Comparison of ENCODE assay signal across 1 cellular context in the genomic region with DNA sequence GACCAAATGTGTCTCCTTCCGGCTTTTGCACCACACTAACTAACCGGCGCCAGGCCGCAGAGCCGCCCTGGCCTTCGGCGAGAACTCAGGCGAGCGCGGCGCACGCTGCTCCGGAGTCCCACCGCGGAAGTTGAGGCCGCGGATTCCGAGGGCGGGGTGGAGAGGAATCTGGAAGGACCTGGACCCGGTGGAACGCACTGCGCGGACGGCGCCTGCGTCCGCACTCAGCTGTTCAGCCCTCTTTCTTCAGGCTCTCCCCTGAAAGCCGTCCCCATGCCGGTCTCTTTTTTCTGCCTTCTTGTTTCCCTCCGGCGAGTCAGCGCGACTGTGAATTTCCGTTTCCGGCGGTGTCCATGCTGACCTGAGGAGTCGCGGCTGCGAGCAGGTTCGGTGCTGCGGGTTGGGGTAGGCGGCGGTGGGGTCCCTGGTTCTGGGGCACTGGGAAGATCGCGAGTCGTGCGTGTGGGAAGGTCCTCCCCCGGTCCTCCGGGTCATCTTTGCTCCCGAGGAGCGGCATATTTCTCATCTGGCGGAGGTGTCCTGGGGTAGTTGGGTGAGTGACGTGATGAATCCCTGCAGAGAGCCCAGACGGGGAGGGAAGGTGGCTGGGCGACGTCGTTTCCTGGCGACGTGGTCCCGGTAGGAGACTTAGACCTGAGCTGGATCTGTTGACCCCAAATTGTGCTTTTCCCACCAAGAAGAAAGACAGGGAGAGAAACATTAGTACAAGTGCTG.
A peak's percentile ranks its signal among the peaks of the same experiment; 100 is the strongest.
TF ChIP-seq lines count a peak whose summit lies in the region.

A gene with protein sequence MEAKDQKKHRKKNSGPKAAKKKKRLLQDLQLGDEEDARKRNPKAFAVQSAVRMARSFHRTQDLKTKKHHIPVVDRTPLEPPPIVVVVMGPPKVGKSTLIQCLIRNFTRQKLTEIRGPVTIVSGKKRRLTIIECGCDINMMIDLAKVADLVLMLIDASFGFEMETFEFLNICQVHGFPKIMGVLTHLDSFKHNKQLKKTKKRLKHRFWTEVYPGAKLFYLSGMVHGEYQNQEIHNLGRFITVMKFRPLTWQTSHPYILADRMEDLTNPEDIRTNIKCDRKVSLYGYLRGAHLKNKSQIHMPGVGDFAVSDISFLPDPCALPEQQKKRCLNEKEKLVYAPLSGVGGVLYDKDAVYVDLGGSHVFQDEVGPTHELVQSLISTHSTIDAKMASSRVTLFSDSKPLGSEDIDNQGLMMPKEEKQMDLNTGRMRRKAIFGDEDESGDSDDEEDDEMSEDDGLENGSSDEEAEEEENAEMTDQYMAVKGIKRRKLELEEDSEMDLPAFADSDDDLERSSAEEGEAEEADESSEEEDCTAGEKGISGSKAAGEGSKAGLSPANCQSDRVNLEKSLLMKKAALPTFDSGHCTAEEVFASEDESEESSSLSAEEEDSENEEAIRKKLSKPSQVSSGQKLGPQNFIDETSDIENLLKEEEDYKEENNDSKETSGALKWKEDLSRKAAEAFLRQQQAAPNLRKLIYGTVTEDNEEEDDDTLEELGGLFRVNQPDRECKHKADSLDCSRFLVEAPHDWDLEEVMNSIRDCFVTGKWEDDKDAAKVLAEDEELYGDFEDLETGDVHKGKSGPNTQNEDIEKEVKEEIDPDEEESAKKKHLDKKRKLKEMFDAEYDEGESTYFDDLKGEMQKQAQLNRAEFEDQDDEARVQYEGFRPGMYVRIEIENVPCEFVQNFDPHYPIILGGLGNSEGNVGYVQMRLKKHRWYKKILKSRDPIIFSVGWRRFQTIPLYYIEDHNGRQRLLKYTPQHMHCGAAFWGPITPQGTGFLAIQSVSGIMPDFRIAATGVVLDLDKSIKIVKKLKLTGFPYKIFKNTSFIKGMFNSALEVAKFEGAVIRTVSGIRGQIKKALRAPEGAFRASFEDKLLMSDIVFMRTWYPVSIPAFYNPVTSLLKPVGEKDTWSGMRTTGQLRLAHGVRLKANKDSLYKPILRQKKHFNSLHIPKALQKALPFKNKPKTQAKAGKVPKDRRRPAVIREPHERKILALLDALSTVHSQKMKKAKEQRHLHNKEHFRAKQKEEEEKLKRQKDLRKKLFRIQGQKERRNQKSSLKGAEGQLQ (plus strand): TSS at position 350 of the 735 bp plus-strand sequence. CDS start 1,600 bp downstream, outside the sequence.

TF ChIP-seq in HepG2, 621 proteins besides CTCF, POLR2A, EP300 and RAD21 (continued from another document and continues in another):
- TF ChIP-seq, protein P1, sequence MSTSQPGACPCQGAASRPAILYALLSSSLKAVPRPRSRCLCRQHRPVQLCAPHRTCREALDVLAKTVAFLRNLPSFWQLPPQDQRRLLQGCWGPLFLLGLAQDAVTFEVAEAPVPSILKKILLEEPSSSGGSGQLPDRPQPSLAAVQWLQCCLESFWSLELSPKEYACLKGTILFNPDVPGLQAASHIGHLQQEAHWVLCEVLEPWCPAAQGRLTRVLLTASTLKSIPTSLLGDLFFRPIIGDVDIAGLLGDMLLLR (CRISPR knock-in tag; IDR thresholded peaks at IDR 0.05): peak; percentile 80; the same call in 1 of the 2 replicates
- TF ChIP-seq ZFY (CRISPR knock-in tag; IDR thresholded peaks at IDR 0.05) (peak; percentile 98), THYN1 (CRISPR knock-in tag; IDR thresholded peaks at IDR 0.05; ENCODE audit: borderline replicate concordance, low read depth) (no peak), GFI1 (CRISPR knock-in tag; IDR thresholded peaks at IDR 0.05; ENCODE audit: borderline replicate concordance) (peak; percentile 42; the same call in 1 of the 2 replicates), ZNF562 (CRISPR knock-in tag; IDR thresholded peaks at IDR 0.05; ENCODE audit: borderline replicate concordance) (no peak), EED (CRISPR knock-in tag; IDR thresholded peaks at IDR 0.05) (0 out of 2 replicates have a peak, but pooled peaks have one; percentile 56), ZNF564 (CRISPR knock-in tag; IDR thresholded peaks at IDR 0.05) (peak; percentile 86), CEBPG (CRISPR knock-in tag; IDR thresholded peaks at IDR 0.05) (peak; percentile 45; the same call in 1 of the 2 replicates), JUND (CRISPR knock-in tag; IDR thresholded peaks at IDR 0.05) (peak; percentile 76; the same call in 1 of the 2 replicates), ZNF430 (CRISPR knock-in tag; IDR thresholded peaks at IDR 0.05) (peak; percentile 84), ZFP36 (IDR thresholded peaks at IDR 0.05; ENCODE audit: borderline replicate concordance, low read depth, low read length, partially characterized antibody) (no peak), ZNF672 (CRISPR knock-in tag; IDR thresholded peaks at IDR 0.05) (no peak), CHD2 (IDR thresholded peaks at IDR 0.05; ENCODE audit: low read depth, low read length) (no peak), CHCHD3 (CRISPR knock-in tag; IDR thresholded peaks at IDR 0.05) (peak; percentile 87), NCOR1 (IDR thresholded peaks at IDR 0.05; ENCODE audit: borderline replicate concordance, low read length) (peak; percentile 23; the same call in 1 of the 2 replicates), ZNF329 (CRISPR knock-in tag; IDR thresholded peaks at IDR 0.05; ENCODE audit: low read depth) (peak; percentile 83; the same call in 1 of the 2 replicates), TCF7 (IDR thresholded peaks at IDR 0.05; ENCODE audit: low read depth) (peak; percentile 48; the same call in 1 of the 2 replicates), ZNF180 (CRISPR knock-in tag; IDR thresholded peaks at IDR 0.05; ENCODE audit: borderline replicate concordance, low read depth) (peak; percentile 84; the same call in 1 of the 2 replicates), RXRA (CRISPR knock-in tag; IDR thresholded peaks at IDR 0.05) (peak; percentile 71), ZFP36L2 (CRISPR knock-in tag; IDR thresholded peaks at IDR 0.05) (no peak), ZNF543 (CRISPR knock-in tag; IDR thresholded peaks at IDR 0.05) (peak; percentile 81), SIN3A (IDR thresholded peaks at IDR 0.05; ENCODE audit: borderline replicate concordance, low read depth, low read length) (peak; percentile 89; the same call in 1 of the 2 replicates), PAX8 (CRISPR knock-in tag; IDR thresholded peaks at IDR 0.05; ENCODE audit: borderline replicate concordance) (peak; percentile 64; the same call in 1 of the 2 replicates), FOXK2 (IDR thresholded peaks at IDR 0.05) (0 out of 2 replicates have a peak, but pooled peaks have one; percentile 21)
- TF ChIP-seq, protein P2, sequence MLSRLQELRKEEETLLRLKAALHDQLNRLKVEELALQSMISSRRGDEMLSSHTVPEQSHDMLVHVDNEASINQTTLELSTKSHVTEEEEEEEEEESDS (CRISPR knock-in tag; IDR thresholded peaks at IDR 0.05; ENCODE audit: borderline replicate concordance): peak; percentile 78; the same call in 1 of the 2 replicates
- TF ChIP-seq, protein P3, sequence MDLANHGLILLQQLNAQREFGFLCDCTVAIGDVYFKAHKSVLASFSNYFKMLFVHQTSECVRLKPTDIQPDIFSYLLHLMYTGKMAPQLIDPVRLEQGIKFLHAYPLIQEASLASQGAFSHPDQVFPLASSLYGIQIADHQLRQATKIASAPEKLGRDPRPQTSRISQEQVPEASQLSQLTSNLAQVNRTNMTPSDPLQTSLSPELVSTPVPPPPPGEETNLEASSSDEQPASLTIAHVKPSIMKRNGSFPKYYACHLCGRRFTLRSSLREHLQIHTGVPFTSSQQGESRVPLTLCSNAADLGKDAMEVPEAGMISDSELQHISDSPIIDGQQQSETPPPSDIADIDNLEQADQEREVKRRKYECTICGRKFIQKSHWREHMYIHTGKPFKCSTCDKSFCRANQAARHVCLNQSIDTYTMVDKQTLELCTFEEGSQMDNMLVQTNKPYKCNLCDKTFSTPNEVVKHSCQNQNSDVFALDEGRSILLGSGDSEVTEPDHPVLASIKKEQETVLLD (CRISPR knock-in tag; IDR thresholded peaks at IDR 0.05; ENCODE audit: low read depth): peak; percentile 86
- TF ChIP-seq, protein P4, sequence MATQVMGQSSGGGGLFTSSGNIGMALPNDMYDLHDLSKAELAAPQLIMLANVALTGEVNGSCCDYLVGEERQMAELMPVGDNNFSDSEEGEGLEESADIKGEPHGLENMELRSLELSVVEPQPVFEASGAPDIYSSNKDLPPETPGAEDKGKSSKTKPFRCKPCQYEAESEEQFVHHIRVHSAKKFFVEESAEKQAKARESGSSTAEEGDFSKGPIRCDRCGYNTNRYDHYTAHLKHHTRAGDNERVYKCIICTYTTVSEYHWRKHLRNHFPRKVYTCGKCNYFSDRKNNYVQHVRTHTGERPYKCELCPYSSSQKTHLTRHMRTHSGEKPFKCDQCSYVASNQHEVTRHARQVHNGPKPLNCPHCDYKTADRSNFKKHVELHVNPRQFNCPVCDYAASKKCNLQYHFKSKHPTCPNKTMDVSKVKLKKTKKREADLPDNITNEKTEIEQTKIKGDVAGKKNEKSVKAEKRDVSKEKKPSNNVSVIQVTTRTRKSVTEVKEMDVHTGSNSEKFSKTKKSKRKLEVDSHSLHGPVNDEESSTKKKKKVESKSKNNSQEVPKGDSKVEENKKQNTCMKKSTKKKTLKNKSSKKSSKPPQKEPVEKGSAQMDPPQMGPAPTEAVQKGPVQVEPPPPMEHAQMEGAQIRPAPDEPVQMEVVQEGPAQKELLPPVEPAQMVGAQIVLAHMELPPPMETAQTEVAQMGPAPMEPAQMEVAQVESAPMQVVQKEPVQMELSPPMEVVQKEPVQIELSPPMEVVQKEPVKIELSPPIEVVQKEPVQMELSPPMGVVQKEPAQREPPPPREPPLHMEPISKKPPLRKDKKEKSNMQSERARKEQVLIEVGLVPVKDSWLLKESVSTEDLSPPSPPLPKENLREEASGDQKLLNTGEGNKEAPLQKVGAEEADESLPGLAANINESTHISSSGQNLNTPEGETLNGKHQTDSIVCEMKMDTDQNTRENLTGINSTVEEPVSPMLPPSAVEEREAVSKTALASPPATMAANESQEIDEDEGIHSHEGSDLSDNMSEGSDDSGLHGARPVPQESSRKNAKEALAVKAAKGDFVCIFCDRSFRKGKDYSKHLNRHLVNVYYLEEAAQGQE (IDR thresholded peaks at IDR 0.05; ENCODE audit: borderline replicate concordance in 1 of 2, low read depth in 1 of 2, low read length in 2 of 2): peak in 1 of 2 experiments; percentile 66; a peak in 2 of 4 replicates
- TF ChIP-seq, protein P5, sequence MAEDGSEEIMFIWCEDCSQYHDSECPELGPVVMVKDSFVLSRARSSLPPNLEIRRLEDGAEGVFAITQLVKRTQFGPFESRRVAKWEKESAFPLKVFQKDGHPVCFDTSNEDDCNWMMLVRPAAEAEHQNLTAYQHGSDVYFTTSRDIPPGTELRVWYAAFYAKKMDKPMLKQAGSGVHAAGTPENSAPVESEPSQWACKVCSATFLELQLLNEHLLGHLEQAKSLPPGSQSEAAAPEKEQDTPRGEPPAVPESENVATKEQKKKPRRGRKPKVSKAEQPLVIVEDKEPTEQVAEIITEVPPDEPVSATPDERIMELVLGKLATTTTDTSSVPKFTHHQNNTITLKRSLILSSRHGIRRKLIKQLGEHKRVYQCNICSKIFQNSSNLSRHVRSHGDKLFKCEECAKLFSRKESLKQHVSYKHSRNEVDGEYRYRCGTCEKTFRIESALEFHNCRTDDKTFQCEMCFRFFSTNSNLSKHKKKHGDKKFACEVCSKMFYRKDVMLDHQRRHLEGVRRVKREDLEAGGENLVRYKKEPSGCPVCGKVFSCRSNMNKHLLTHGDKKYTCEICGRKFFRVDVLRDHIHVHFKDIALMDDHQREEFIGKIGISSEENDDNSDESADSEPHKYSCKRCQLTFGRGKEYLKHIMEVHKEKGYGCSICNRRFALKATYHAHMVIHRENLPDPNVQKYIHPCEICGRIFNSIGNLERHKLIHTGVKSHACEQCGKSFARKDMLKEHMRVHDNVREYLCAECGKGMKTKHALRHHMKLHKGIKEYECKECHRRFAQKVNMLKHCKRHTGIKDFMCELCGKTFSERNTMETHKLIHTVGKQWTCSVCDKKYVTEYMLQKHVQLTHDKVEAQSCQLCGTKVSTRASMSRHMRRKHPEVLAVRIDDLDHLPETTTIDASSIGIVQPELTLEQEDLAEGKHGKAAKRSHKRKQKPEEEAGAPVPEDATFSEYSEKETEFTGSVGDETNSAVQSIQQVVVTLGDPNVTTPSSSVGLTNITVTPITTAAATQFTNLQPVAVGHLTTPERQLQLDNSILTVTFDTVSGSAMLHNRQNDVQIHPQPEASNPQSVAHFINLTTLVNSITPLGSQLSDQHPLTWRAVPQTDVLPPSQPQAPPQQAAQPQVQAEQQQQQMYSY (CRISPR knock-in tag; IDR thresholded peaks at IDR 0.05): peak; percentile 76
- TF ChIP-seq, protein P6, sequence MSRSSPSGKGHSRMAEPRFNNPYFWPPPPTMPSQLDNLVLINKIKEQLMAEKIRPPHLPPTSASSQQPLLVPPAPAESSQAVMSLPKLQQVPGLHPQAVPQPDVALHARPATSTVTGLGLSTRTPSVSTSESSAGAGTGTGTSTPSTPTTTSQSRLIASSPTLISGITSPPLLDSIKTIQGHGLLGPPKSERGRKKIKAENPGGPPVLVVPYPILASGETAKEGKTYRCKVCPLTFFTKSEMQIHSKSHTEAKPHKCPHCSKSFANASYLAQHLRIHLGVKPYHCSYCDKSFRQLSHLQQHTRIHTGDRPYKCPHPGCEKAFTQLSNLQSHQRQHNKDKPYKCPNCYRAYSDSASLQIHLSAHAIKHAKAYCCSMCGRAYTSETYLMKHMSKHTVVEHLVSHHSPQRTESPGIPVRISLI (CRISPR knock-in tag; IDR thresholded peaks at IDR 0.05; ENCODE audit: borderline replicate concordance): peak; percentile 28; the same call in 1 of the 2 replicates
- TF ChIP-seq, protein P7, sequence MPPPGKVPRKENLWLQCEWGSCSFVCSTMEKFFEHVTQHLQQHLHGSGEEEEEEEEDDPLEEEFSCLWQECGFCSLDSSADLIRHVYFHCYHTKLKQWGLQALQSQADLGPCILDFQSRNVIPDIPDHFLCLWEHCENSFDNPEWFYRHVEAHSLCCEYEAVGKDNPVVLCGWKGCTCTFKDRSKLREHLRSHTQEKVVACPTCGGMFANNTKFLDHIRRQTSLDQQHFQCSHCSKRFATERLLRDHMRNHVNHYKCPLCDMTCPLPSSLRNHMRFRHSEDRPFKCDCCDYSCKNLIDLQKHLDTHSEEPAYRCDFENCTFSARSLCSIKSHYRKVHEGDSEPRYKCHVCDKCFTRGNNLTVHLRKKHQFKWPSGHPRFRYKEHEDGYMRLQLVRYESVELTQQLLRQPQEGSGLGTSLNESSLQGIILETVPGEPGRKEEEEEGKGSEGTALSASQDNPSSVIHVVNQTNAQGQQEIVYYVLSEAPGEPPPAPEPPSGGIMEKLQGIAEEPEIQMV (CRISPR knock-in tag; IDR thresholded peaks at IDR 0.05; ENCODE audit: low read depth): peak; percentile 99
- TF ChIP-seq, protein P8, sequence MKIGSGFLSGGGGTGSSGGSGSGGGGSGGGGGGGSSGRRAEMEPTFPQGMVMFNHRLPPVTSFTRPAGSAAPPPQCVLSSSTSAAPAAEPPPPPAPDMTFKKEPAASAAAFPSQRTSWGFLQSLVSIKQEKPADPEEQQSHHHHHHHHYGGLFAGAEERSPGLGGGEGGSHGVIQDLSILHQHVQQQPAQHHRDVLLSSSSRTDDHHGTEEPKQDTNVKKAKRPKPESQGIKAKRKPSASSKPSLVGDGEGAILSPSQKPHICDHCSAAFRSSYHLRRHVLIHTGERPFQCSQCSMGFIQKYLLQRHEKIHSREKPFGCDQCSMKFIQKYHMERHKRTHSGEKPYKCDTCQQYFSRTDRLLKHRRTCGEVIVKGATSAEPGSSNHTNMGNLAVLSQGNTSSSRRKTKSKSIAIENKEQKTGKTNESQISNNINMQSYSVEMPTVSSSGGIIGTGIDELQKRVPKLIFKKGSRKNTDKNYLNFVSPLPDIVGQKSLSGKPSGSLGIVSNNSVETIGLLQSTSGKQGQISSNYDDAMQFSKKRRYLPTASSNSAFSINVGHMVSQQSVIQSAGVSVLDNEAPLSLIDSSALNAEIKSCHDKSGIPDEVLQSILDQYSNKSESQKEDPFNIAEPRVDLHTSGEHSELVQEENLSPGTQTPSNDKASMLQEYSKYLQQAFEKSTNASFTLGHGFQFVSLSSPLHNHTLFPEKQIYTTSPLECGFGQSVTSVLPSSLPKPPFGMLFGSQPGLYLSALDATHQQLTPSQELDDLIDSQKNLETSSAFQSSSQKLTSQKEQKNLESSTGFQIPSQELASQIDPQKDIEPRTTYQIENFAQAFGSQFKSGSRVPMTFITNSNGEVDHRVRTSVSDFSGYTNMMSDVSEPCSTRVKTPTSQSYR (CRISPR knock-in tag; IDR thresholded peaks at IDR 0.05; ENCODE audit: borderline replicate concordance): peak; percentile 53; the same call in 1 of the 2 replicates
